In genomic region chr20:17964073-17964472, GRCh38 we compare ENCODE assay signal across 10 cellular contexts. TPM values are rescaled to one million over a fixed set of nuclear protein-coding genes. Genes with fewer than 3 reads are reported as not detected.
A peak's percentile ranks its signal among the peaks of the same experiment; 100 is the strongest.
DNase-seq lines count a peak whose midpoint lies in the region; ATAC-seq, FAIRE-seq and TF ChIP-seq lines count a peak whose summit lies in the region.
"Had no signal": no experiment of that assay in that cellular context is flagged by ENCODE, and none has a peak within 500 bp of the region (broad histone marks: within the 10 kb centered on the region; RNA-seq: fewer than 3 reads in every experiment).

No MANE protein-coding gene starts in this region.

- no peak for ATAC-seq in T-helper 17 cell

- H3K4me3 ChIP-seq in breast epithelium (no peak overlapping the region), keratinocyte (ENCODE audit: control insufficient read depth in 2 of 3, extremely low read depth in 1 of 3, insufficient read depth in 2 of 3, low read depth in 1 of 3, low read length in 3 of 3) (peak overlapping the region in 1 of 3 experiments; percentile 7), foreskin fibroblast (ENCODE audit: low read depth in 1 of 2, low read length in 2 of 2) (no peak overlapping the region)

- H3K9ac ChIP-seq in keratinocyte (ENCODE audit: control insufficient read depth, extremely low read depth, insufficient read depth, low read length) = no peak overlapping the region

- no peak overlapping the region for H2AFZ ChIP-seq in keratinocyte (ENCODE audit: control insufficient read depth, low read length)

- BruUV-seq in MCF 10A (replicated peaks; lab: Mats Ljungman, UMichigan) = no TSS peak

- peaks cover 54% of the 10 kb centered on the region for H3K36me3 Mint-ChIP-seq in MCF 10A (ENCODE audit: insufficient read depth, unreplicated experiment)
- peaks cover 2% of the 10 kb centered on the region for H3K36me3 Mint-ChIP-seq in T-helper 17 cell (ENCODE audit: low read depth)
- H3K36me3 Mint-ChIP-seq in type B pancreatic cell = peaks cover 23% of the 10 kb centered on the region

- H3K4me1 ChIP-seq in breast epithelium = peaks cover 0 to 3% of the 10 kb centered on the region in 2 donors
- H3K4me1 ChIP-seq in keratinocyte (ENCODE audit: control insufficient read depth, extremely low read depth, insufficient read depth, low read length) = peaks cover 43% of the 10 kb centered on the region

- H4K20me1 ChIP-seq in keratinocyte (ENCODE audit: control insufficient read depth, extremely low read depth, insufficient read depth, low read length) = peaks cover 59% of the 10 kb centered on the region

- H3K27me3 ChIP-seq in breast epithelium (no peaks in the 10 kb centered on the region), keratinocyte (ENCODE audit: control insufficient read depth, extremely low read depth, insufficient read depth, low read length) (no peaks in the 10 kb centered on the region)

- H3K4me3 Mint-ChIP-seq in MCF 10A (ENCODE audit: unreplicated experiment) = peak overlapping the region; percentile 95
- H3K4me3 Mint-ChIP-seq in T-helper 17 cell = peak overlapping the region; percentile 95
- H3K4me3 Mint-ChIP-seq in type B pancreatic cell = peak overlapping the region; percentile 97

- dilution Hi-C loops in keratinocyte (cut with MboI; ENCODE audit: extremely low pct_ligation_motif_present, low sequenced_read_pairs) = no loop called here

- H3K4me2 ChIP-seq in keratinocyte (ENCODE audit: control insufficient read depth, extremely low read depth, insufficient read depth, low read depth, low read length) = peak overlapping the region; percentile 99

- no peak for FAIRE-seq in keratinocyte (lab: Jason Lieb, UNC)

- no peaks in the 10 kb centered on the region for H3K27me3 Mint-ChIP-seq in MCF 10A (ENCODE audit: insufficient read depth, unreplicated experiment)
- no peaks in the 10 kb centered on the region for H3K27me3 Mint-ChIP-seq in T-helper 17 cell
- no peaks in the 10 kb centered on the region for H3K27me3 Mint-ChIP-seq in type B pancreatic cell
- H3K27me3 Mint-ChIP-seq: progenitor cell of endocrine pancreas had no signal

- H3K27ac ChIP-seq in breast epithelium (peak overlapping the region in 1 of 2 donors; percentile 33), keratinocyte (ENCODE audit: control insufficient read depth, insufficient read depth, low read length) (no peak overlapping the region)

- H3K27ac Mint-ChIP-seq in MCF 10A (ENCODE audit: low read depth, unreplicated experiment) (peak overlapping the region; percentile 98), T-helper 17 cell (peak overlapping the region; percentile 97), type B pancreatic cell (peak overlapping the region; percentile 72)

- H3K9me1 ChIP-seq in keratinocyte (ENCODE audit: control insufficient read depth, extremely low read depth, insufficient read depth, low read length) = peaks cover 6% of the 10 kb centered on the region

- H3K4me1 Mint-ChIP-seq in MCF 10A (ENCODE audit: insufficient read depth, unreplicated experiment) (peaks cover 52% of the 10 kb centered on the region), T-helper 17 cell (peaks cover 63% of the 10 kb centered on the region), type B pancreatic cell (ENCODE audit: unreplicated experiment) (peaks cover 64% of the 10 kb centered on the region)

- intact Hi-C loops in MCF 10A (cut with micrococcal nuclease) (no loop called here), breast epithelium (cut with DNase I; ENCODE audit: low total_unique reads) (no loop called here)

- no peak for TF ChIP-seq POLR2A in breast epithelium (IDR thresholded peaks at IDR 0.05)

- no peak for DNase-seq in MCF 10A (ENCODE audit: unreplicated experiment)
- no peak for DNase-seq in breast epithelium (ENCODE audit: low spot score in 2 of 2)
- no peak for DNase-seq in T-helper 17 cell
- no peak for DNase-seq in keratinocyte (ENCODE audit: low read depth, low spot score)
- no peak for DNase-seq in type B pancreatic cell (ENCODE audit: extremely low spot score, unreplicated experiment)
- no peak for DNase-seq in HPDE6-E6E7 (ENCODE audit: extremely low spot score)
- no peak for DNase-seq in GOT3 (lab: John Stamatoyannopoulos, UW)
- no peak for DNase-seq in foreskin fibroblast
- DNase-seq: SIG-M5 had no signal

- TF ChIP-seq CTCF in MCF 10A (IDR thresholded peaks at IDR 0.05; ENCODE audit: unreplicated experiment) = no peak
- no peak for TF ChIP-seq CTCF in breast epithelium (IDR thresholded peaks at IDR 0.05)
- TF ChIP-seq CTCF in keratinocyte (optimal IDR thresholded peaks at IDR 0.05 in 1 of 3, IDR thresholded peaks at IDR 0.05 in 1 of 3, conservative IDR thresholded peaks at IDR 0.05 in 1 of 3; ENCODE audit: extremely low read depth in 1 of 3, insufficient read depth in 2 of 3, low read length in 3 of 3) = no peak
- TF ChIP-seq CTCF in type B pancreatic cell (conservative IDR thresholded peaks at IDR 0.05) = no peak
- no peak for TF ChIP-seq CTCF in foreskin fibroblast (IDR thresholded peaks at IDR 0.05; ENCODE audit: low read depth, low read length)

- no peaks in the 10 kb centered on the region for H3K9me3 ChIP-seq in breast epithelium
- H3K9me3 ChIP-seq in T-helper 17 cell (ENCODE audit: control insufficient read depth, low read length, poor library complexity, severe bottlenecking) = no peaks in the 10 kb centered on the region
- H3K9me3 ChIP-seq in keratinocyte (ENCODE audit: control insufficient read depth, low read depth, low read length) = no peaks in the 10 kb centered on the region

- H3K9me3 Mint-ChIP-seq in MCF 10A (ENCODE audit: unreplicated experiment) = no peaks in the 10 kb centered on the region
- H3K9me3 Mint-ChIP-seq in type B pancreatic cell = no peaks in the 10 kb centered on the region

- POLR2A ChIA-PET in MCF 10A (lab: Yijun Ruan, JAX) = interaction anchor here (0.7 to 10.7 kb wide), 10 partner anchors 9 to 543 kb away, joined by 3 to 167 read pairs (median 4); partner anchors contain the start of genes DSTN, SEC23B and ZNF133

- H3K36me3 ChIP-seq in breast epithelium (no peaks in the 10 kb centered on the region), keratinocyte (ENCODE audit: control insufficient read depth in 2 of 2, extremely low read depth in 1 of 2, insufficient read depth in 2 of 2, low read length in 2 of 2) (peaks cover 4 to 48% of the 10 kb centered on the region in 2 experiments)

- H3K79me2 ChIP-seq in keratinocyte (ENCODE audit: control insufficient read depth, insufficient read depth, low read length) = peaks cover 96% of the 10 kb centered on the region

- CTCF ChIA-PET in MCF 10A (lab: Yijun Ruan, JAX) = interaction anchor here (0.6 to 4.6 kb wide), 9 partner anchors 14 to 1334 kb away, joined by 3 to 23 read pairs (median 3); no protein-coding TSS in a partner anchor

RNA-seq across cellular contexts. Expression of gene SNX5, which starts 4.5 kb away (rescaled TPM):
- total RNA-seq in MCF 10A (2022) (108 and 170 TPM in 2 replicates), breast epithelium (100 to 1,000 TPM in 2 of 3 donors, 10 to 100 TPM in 1; 96.7 to 127 (median 122) TPM), T-helper 17 cell (10 to 100 TPM; 63.8 to 71.5 TPM), type B pancreatic cell (ENCODE audit: low replicate concordance) (87.4 and 115 TPM in 2 replicates)
- polyA plus RNA-seq in keratinocyte = 92.9 to 187 TPM (median 109 TPM) in 3 replicates
- 96.8 TPM for polyA plus RNA-seq in keratinocyte (2011; ENCODE audit: low read depth)
- polyA plus RNA-seq in keratinocyte (2011; cell fraction: cytosol; rRNA removed) = 73.4 and 128 TPM in 2 replicates
- 144 and 183 TPM in 2 replicates for polyA plus RNA-seq in keratinocyte (2011; cell fraction: nucleus; rRNA removed)
- polyA plus RNA-seq in keratinocyte (2012; ENCODE audit: low replicate concordance) = 55.2 and 90.6 TPM in 2 replicates
- polyA minus RNA-seq in keratinocyte = 43.9 to 130 TPM (median 59.9 TPM) in 3 replicates
- 58.3 TPM for polyA minus RNA-seq in keratinocyte (2011; cell fraction: cytosol; rRNA and poly(A)+ RNA removed)
- 87.9 and 122 TPM in 2 replicates for polyA minus RNA-seq in keratinocyte (2011; cell fraction: nucleus; rRNA and poly(A)+ RNA removed)

RNA-seq across cellular contexts. Expression of gene MGME1, which starts 4.7 kb away (rescaled TPM):
- total RNA-seq in MCF 10A (2022) (18.0 and 24.0 TPM in 2 replicates), breast epithelium (10 to 100 TPM in 2 of 3 donors, 1 to 10 TPM in 1; 7.8 to 26.2 (median 18.7) TPM), T-helper 17 cell (10 to 100 TPM; 10.6 to 10.9 TPM), type B pancreatic cell (ENCODE audit: low replicate concordance) (31.2 and 32.7 TPM in 2 replicates)
- polyA plus RNA-seq in keratinocyte = 20.3 to 31.6 TPM (median 23.6 TPM) in 3 replicates
- polyA plus RNA-seq in keratinocyte (2011; ENCODE audit: low read depth) = 51.0 TPM
- 19.0 and 26.9 TPM in 2 replicates for polyA plus RNA-seq in keratinocyte (2011; cell fraction: cytosol; rRNA removed)
- 33.0 and 33.5 TPM in 2 replicates for polyA plus RNA-seq in keratinocyte (2011; cell fraction: nucleus; rRNA removed)
- polyA plus RNA-seq in keratinocyte (2012; ENCODE audit: low replicate concordance) = 22.3 and 24.8 TPM in 2 replicates
- 5.7 to 17.6 TPM (median 10.6 TPM) in 3 replicates for polyA minus RNA-seq in keratinocyte
- polyA minus RNA-seq in keratinocyte (2011; cell fraction: cytosol; rRNA and poly(A)+ RNA removed) = 23.2 TPM
- polyA minus RNA-seq in keratinocyte (2011; cell fraction: nucleus; rRNA and poly(A)+ RNA removed) = 11.6 and 27.5 TPM in 2 replicates
